ENCODE assay signal across 8 cellular contexts in genomic region chr13:40664100-40665060, GRCh38. TPM values are rescaled to one million over a fixed set of nuclear protein-coding genes. Genes with fewer than 3 reads are reported as not detected.
DNase-seq lines count a peak whose midpoint lies in the region; ATAC-seq and TF ChIP-seq lines count a peak whose summit lies in the region.

No MANE protein-coding gene starts in this region.

- peak; percentile 16 for ATAC-seq in HG02970 (IDR thresholded peaks at IDR 0.05; ENCODE audit: low FRiP score, unreplicated experiment)
- peak; percentile 18 for ATAC-seq in SK-N-SH treated with all-trans-retinoic acid at 6 μM for 48 hours
- ATAC-seq in activated naive CD8-positive, alpha-beta T cell treated with anti-CD3 and anti-CD28 coated beads, Interleukin-2, amount 50 U/mL, for 24 hours = peak; percentile 21
- peak; percentile 67 to 73 (median 70) for ATAC-seq in psoas muscle
- ATAC-seq in aorta (ENCODE audit: low FRiP score) = peak; percentile 84
- no peak for ATAC-seq in HG03139 (IDR thresholded peaks at IDR 0.05; ENCODE audit: unreplicated experiment)

- H3K27ac ChIP-seq in left ventricle myocardium inferior (replicated peaks) (peak overlapping the region; percentile 99), psoas muscle (peak overlapping the region; percentile 99), aorta (ENCODE audit: low read depth in 1 of 2, low read length in 2 of 2) (peak overlapping the region; percentile 80 to 93)

- no peaks in the 10 kb centered on the region for H3K9me3 Mint-ChIP-seq in activated naive CD8-positive, alpha-beta T cell treated with anti-CD3 and anti-CD28 coated beads, Interleukin-2, amount 50 U/mL, for 24 hours

- 1% methylated on average over 51 to 87 of the region's 87 CpGs for WGBS in psoas muscle, 3 donors
- 1 to 2% methylated on average over 79 to 87 of the region's 87 CpGs for WGBS in aorta, 2 donors

- H3K4me3 Mint-ChIP-seq in activated naive CD8-positive, alpha-beta T cell treated with anti-CD3 and anti-CD28 coated beads, Interleukin-2, amount 50 U/mL, for 24 hours = peak overlapping the region; percentile 97

- no peaks in the 10 kb centered on the region for H3K9me3 ChIP-seq in left ventricle myocardium inferior (replicated peaks)
- no peaks in the 10 kb centered on the region for H3K9me3 ChIP-seq in psoas muscle
- H3K9me3 ChIP-seq in aorta (ENCODE audit: control insufficient read depth, low read length) = no peaks in the 10 kb centered on the region

- H3K36me3 Mint-ChIP-seq in activated naive CD8-positive, alpha-beta T cell treated with anti-CD3 and anti-CD28 coated beads, Interleukin-2, amount 50 U/mL, for 24 hours (ENCODE audit: low read depth) = peaks cover 17% of the 10 kb centered on the region

- DNase-seq in GM13976 (ENCODE audit: low spot score) (peak; percentile 66), left ventricle myocardium inferior (peak; percentile 87), psoas muscle (peak; percentile 88 to 92), aorta (peak; percentile 87 to 93)
- peak; percentile 76 for DNase-seq in activated naive CD8-positive, alpha-beta T cell treated with anti-CD3 and anti-CD28 coated beads, Interleukin-2, amount 50 U/mL, for 24 hours

- no peaks in the 10 kb centered on the region for H3K27me3 Mint-ChIP-seq in activated naive CD8-positive, alpha-beta T cell treated with anti-CD3 and anti-CD28 coated beads, Interleukin-2, amount 50 U/mL, for 24 hours

- H3K4me1 Mint-ChIP-seq in activated naive CD8-positive, alpha-beta T cell treated with anti-CD3 and anti-CD28 coated beads, Interleukin-2, amount 50 U/mL, for 24 hours = peaks cover 56% of the 10 kb centered on the region

- H3K27me3 ChIP-seq in left ventricle myocardium inferior (ENCODE audit: low read depth) (no peaks in the 10 kb centered on the region), psoas muscle (ENCODE audit: insufficient read depth in 3 of 3, low read length in 2 of 3) (no peaks in the 10 kb centered on the region), aorta (ENCODE audit: control insufficient read depth in 1 of 2, insufficient read depth in 2 of 2, low read length in 1 of 2) (no peaks in the 10 kb centered on the region)

- H3K4me3 ChIP-seq in left ventricle myocardium inferior (peak overlapping the region; percentile 95), psoas muscle (peak overlapping the region; percentile 95), aorta (ENCODE audit: low read length in 2 of 2) (peak overlapping the region; percentile 78 to 81)

- intact Hi-C loops in left ventricle myocardium inferior (cut with micrococcal nuclease) (loop anchor here (10.0 kb wide), 1 partner anchor 80 kb away; no protein-coding TSS in a partner anchor), psoas muscle (cut with DNase I) (loop anchor here (1.0 to 10.0 kb wide), 10 partner anchors 42 to 472 kb away; no protein-coding TSS in a partner anchor), aorta (cut with DNase I) (loop anchor here (5.0 to 10.0 kb wide), 6 partner anchors 67 to 597 kb away; no protein-coding TSS in a partner anchor)

- no peaks in the 10 kb centered on the region for H3K36me3 ChIP-seq in left ventricle myocardium inferior
- no peaks in the 10 kb centered on the region for H3K36me3 ChIP-seq in psoas muscle (ENCODE audit: insufficient read depth in 1 of 2, low read depth in 1 of 2)
- H3K36me3 ChIP-seq in aorta (ENCODE audit: control insufficient read depth in 1 of 2, insufficient read depth in 2 of 2, low read length in 1 of 2) = no peaks in the 10 kb centered on the region

- H3K4me1 ChIP-seq in left ventricle myocardium inferior (peaks cover 89% of the 10 kb centered on the region), psoas muscle (peaks cover 45% of the 10 kb centered on the region), aorta (ENCODE audit: control insufficient read depth in 1 of 2, insufficient read depth in 2 of 2, low read length in 2 of 2) (peaks cover 0 to 5% of the 10 kb centered on the region in 2 donors)

- TF ChIP-seq CTCF in GM13976 (IDR thresholded peaks at IDR 0.05; ENCODE audit: borderline replicate concordance, control extremely low read depth, extremely low read depth, insufficient read depth, missing control alignments) (no peak), left ventricle myocardium inferior (IDR thresholded peaks at IDR 0.05; ENCODE audit: borderline replicate concordance) (no peak), psoas muscle (IDR thresholded peaks at IDR 0.05) (no peak)

- in situ Hi-C loops in GM13976 (cut with MboI; ENCODE audit: low sequenced_read_pairs, unreplicated experiment) = no loop called here

- peak overlapping the region; percentile 99 for H3K27ac Mint-ChIP-seq in activated naive CD8-positive, alpha-beta T cell treated with anti-CD3 and anti-CD28 coated beads, Interleukin-2, amount 50 U/mL, for 24 hours

TF ChIP-seq in SK-N-SH treated with all-trans-retinoic acid at 6 μM for 48 hours, 23 proteins besides CTCF, POLR2A, EP300 and RAD21:
- TF ChIP-seq TOX (CRISPR knock-in tag; IDR thresholded peaks at IDR 0.05; ENCODE audit: borderline replicate concordance) (no peak), CSRNP3 (CRISPR knock-in tag; IDR thresholded peaks at IDR 0.05) (no peak), GLIS3 (CRISPR knock-in tag; IDR thresholded peaks at IDR 0.05) (no peak)

RNA-seq across cellular contexts. Expression of gene FOXO1, which starts 2.1 kb away (rescaled TPM):
- total RNA-seq in left ventricle myocardium inferior = 13.2 TPM
- 100 to 1,000 TPM in 2 of 4 donors, 10 to 100 TPM in 2; 54.3 to 160 (median 91.1) TPM for total RNA-seq in psoas muscle
- 10 to 100 TPM; 23.8 to 83.2 (median 68.3) TPM for polyA plus RNA-seq in psoas muscle
- total RNA-seq in aorta = 10 to 100 TPM; 30.4 to 33.4 TPM
- 1 to 10 TPM; 4.1 to 8.2 TPM for polyA plus RNA-seq in aorta
